Comparison of ENCODE assay signal across 9 cellular contexts in the genomic region with DNA sequence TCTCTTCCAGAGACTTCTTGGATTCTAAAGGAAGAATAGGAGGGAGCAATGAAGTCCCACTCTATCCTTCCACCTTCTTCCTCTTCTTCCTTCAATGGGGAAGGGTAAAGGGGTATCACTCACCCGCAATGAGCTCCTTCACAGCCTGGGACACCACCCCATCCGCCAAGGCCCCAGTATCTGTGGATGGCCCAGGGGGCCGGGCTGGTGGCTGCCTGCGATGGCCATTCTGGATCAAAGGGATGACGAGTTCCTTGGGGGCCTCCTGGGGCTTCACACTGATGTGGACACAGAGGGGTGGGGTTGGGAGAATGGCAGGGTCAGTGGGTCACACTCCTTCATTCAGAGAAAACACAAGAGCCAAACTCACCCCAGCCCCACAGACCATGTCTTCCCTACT. TPM values are rescaled to one million over a fixed set of nuclear protein-coding genes. Genes with fewer than 3 reads are reported as not detected.
DNase-seq lines count a peak whose midpoint lies in the region; ATAC-seq, FAIRE-seq and TF ChIP-seq lines count a peak whose summit lies in the region.
"Had no signal": no experiment of that assay in that cellular context is flagged by ENCODE, and none has a peak within 500 bp of the region (broad histone marks: within the 10 kb centered on the region; RNA-seq: fewer than 3 reads in every experiment).

No MANE protein-coding gene starts in this region.

- peak overlapping the region in 1 of 10 donors; percentile 82 for H3K27ac ChIP-seq in heart right ventricle
- H3K27ac ChIP-seq in astrocyte (ENCODE audit: low read depth, low read length): no peak overlapping the region
- no peak overlapping the region for H3K27ac ChIP-seq in mesenchymal stem cell (ENCODE audit: low read length, poor library complexity, severe bottlenecking)
- no peak overlapping the region for H3K27ac ChIP-seq in urinary bladder (ENCODE audit: low read depth)
- no peak overlapping the region for H3K27ac ChIP-seq in thyroid gland

- H2BK15ac ChIP-seq in mesenchymal stem cell (ENCODE audit: low read depth, poor library complexity, severe bottlenecking): no peak overlapping the region

- H3K9me3 ChIP-seq in heart right ventricle: no peaks in the 10 kb centered on the region
- H3K9me3 ChIP-seq in astrocyte (ENCODE audit: insufficient read depth, low read depth, low read length): no peaks in the 10 kb centered on the region
- no peaks in the 10 kb centered on the region for H3K9me3 ChIP-seq in mesenchymal stem cell (ENCODE audit: control insufficient read depth, low read length)
- no peaks in the 10 kb centered on the region for H3K9me3 ChIP-seq in thyroid gland

- H4K20me1 ChIP-seq in astrocyte (ENCODE audit: insufficient read depth, low read length): no peaks in the 10 kb centered on the region

- FAIRE-seq in astrocyte (lab: Jason Lieb, UNC) (no peak), GM19239 (lab: Jason Lieb, UNC) (no peak)

- H3K4me3 Mint-ChIP-seq in astrocyte (ENCODE audit: unreplicated experiment): peak overlapping the region; percentile 97

- H3K27me3 ChIP-seq in heart right ventricle (peaks cover 0 to 4% (median 0%) of the 10 kb centered on the region in 7 donors), astrocyte (ENCODE audit: insufficient read depth, low read length) (no peaks in the 10 kb centered on the region), mesenchymal stem cell (ENCODE audit: control insufficient read depth in 1 of 2, insufficient read depth in 1 of 2, low read length in 2 of 2) (peaks cover 0 to 13% of the 10 kb centered on the region in 2 experiments), thyroid gland (no peaks in the 10 kb centered on the region)
- H3K27me3 ChIP-seq: cardiac muscle cell had no signal

- WGBS in heart right ventricle, 2 donors: 77 to 89% methylated on average over 3 to 5 of the region's 5 CpGs
- 100% methylated on average over 3 of the region's 5 CpGs for whole genome bisulfite sequencing in mesenchymal stem cell
- WGBS in urinary bladder: 66% methylated on average over 5 of the region's 5 CpGs
- 76 to 100% methylated on average over 3 to 5 of the region's 5 CpGs for WGBS in thyroid gland, 2 donors

- H2AFZ ChIP-seq in astrocyte (ENCODE audit: low read depth, low read length) (no peak overlapping the region), mesenchymal stem cell (ENCODE audit: low read depth, low read length) (no peak overlapping the region)

- no peak overlapping the region for H2BK120ac ChIP-seq in mesenchymal stem cell (ENCODE audit: low read depth, low read length)

- H3K27me3 Mint-ChIP-seq in astrocyte (ENCODE audit: low read depth, unreplicated experiment): no peaks in the 10 kb centered on the region

- intact Hi-C loops in heart right ventricle (cut with DNase I) (loop anchor here in 2 of 10 donors (5.0 kb wide), 2 partner anchors 35 to 45 kb away; no protein-coding TSS in a partner anchor), left cardiac atrium (cut with DNase I) (no loop called here), thyroid gland (cut with DNase I) (no loop called here)

- H3K4me3 ChIP-seq in heart right ventricle (peak overlapping the region in 9 of 10 donors; percentile 59 to 93 (median 78)), astrocyte (ENCODE audit: insufficient read depth, low read depth, low read length) (peak overlapping the region; percentile 86), mesenchymal stem cell (ENCODE audit: insufficient read depth in 1 of 2, low read depth in 1 of 2, low read length in 2 of 2) (peak overlapping the region in 1 of 2 experiments; percentile 87), urinary bladder (ENCODE audit: low read depth, low read length) (peak overlapping the region; percentile 88), thyroid gland (replicated peaks in 1 of 3) (peak overlapping the region in 1 of 3 donors; percentile 54)

- DNase-seq in heart right ventricle (no peak), left cardiac atrium (no peak), astrocyte (ENCODE audit: low read depth) (no peak), mesenchymal stem cell (no peak), thyroid gland (no peak), NCI-H524 (lab: John Stamatoyannopoulos, UW) (no peak), GM19239 (ENCODE audit: insufficient read length, low spot score) (no peak)

- no peak overlapping the region for H2AK5ac ChIP-seq in mesenchymal stem cell (ENCODE audit: low read length, severe bottlenecking)

- H3K27ac Mint-ChIP-seq in astrocyte (ENCODE audit: unreplicated experiment): no peak overlapping the region

- H3K23ac ChIP-seq in mesenchymal stem cell (ENCODE audit: low read length in 2 of 2): no peak overlapping the region

- H3K18ac ChIP-seq in mesenchymal stem cell (ENCODE audit: low read depth in 1 of 2, low read length in 2 of 2): no peak overlapping the region

- no peak overlapping the region for H2BK12ac ChIP-seq in mesenchymal stem cell (ENCODE audit: low read length in 2 of 2)

- H3K14ac ChIP-seq in mesenchymal stem cell (ENCODE audit: low read length in 2 of 2): no peak overlapping the region

- peaks cover 23% of the 10 kb centered on the region for H3K79me2 ChIP-seq in astrocyte (ENCODE audit: insufficient read depth, low read length)

- H3K9ac ChIP-seq in astrocyte (ENCODE audit: low read length): peak overlapping the region; percentile 96
- peak overlapping the region; percentile 95 for H3K9ac ChIP-seq in mesenchymal stem cell (ENCODE audit: low read length)

- no peaks in the 10 kb centered on the region for H3K9me3 Mint-ChIP-seq in astrocyte (ENCODE audit: unreplicated experiment)

- H4K91ac ChIP-seq in mesenchymal stem cell (ENCODE audit: low read length): no peak overlapping the region

- TF ChIP-seq POLR2A in thyroid gland (IDR thresholded peaks at IDR 0.05): no peak

- H3K79me1 ChIP-seq in mesenchymal stem cell (replicated peaks; ENCODE audit: low read length, poor library complexity, severe bottlenecking): peaks cover 10% of the 10 kb centered on the region

- peaks cover 4% of the 10 kb centered on the region for H3K4me1 Mint-ChIP-seq in astrocyte (ENCODE audit: low read depth, unreplicated experiment)

- no peak overlapping the region for H4K8ac ChIP-seq in mesenchymal stem cell (ENCODE audit: low read length)

- no peak for TF ChIP-seq CTCF in heart right ventricle (IDR thresholded peaks at IDR 0.05)
- TF ChIP-seq CTCF in astrocyte (IDR thresholded peaks at IDR 0.05; ENCODE audit: insufficient read depth, low read depth, low read length): no peak
- TF ChIP-seq CTCF in thyroid gland (IDR thresholded peaks at IDR 0.05): no peak

- H3K4me2 ChIP-seq in astrocyte (ENCODE audit: low read length) (peak overlapping the region; percentile 98), mesenchymal stem cell (ENCODE audit: low read length, poor library complexity, severe bottlenecking) (peak overlapping the region; percentile 81)

- no peak overlapping the region for H3K4ac ChIP-seq in mesenchymal stem cell (ENCODE audit: low read depth in 1 of 2, low read length in 2 of 2)

- H3K36me3 ChIP-seq in heart right ventricle: peaks cover 0 to 40% (median 7%) of the 10 kb centered on the region in 9 donors
- peaks cover 2% of the 10 kb centered on the region for H3K36me3 ChIP-seq in astrocyte (ENCODE audit: insufficient read depth, low read length)
- H3K36me3 ChIP-seq in mesenchymal stem cell (ENCODE audit: control insufficient read depth in 1 of 2, insufficient read depth in 2 of 2, low read depth in 1 of 2, low read length in 2 of 2): peaks cover 12 to 21% of the 10 kb centered on the region in 2 experiments
- H3K36me3 ChIP-seq in urinary bladder (ENCODE audit: insufficient read depth): peaks cover 2% of the 10 kb centered on the region
- H3K36me3 ChIP-seq in thyroid gland: peaks cover 0 to 7% of the 10 kb centered on the region in 2 donors
- H3K36me3 ChIP-seq: cardiac muscle cell had no signal

- H2BK5ac ChIP-seq in mesenchymal stem cell (ENCODE audit: low read depth, low read length, poor library complexity, severe bottlenecking): no peak overlapping the region

- peaks cover 0 to 14% (median 2%) of the 10 kb centered on the region in 9 donors for H3K4me1 ChIP-seq in heart right ventricle
- H3K4me1 ChIP-seq in astrocyte (ENCODE audit: insufficient read depth, low read length): no peaks in the 10 kb centered on the region
- H3K4me1 ChIP-seq in mesenchymal stem cell (ENCODE audit: control insufficient read depth, insufficient read depth, low read depth, low read length): peaks cover 5% of the 10 kb centered on the region
- no peaks in the 10 kb centered on the region for H3K4me1 ChIP-seq in urinary bladder (ENCODE audit: insufficient read depth)
- H3K4me1 ChIP-seq in thyroid gland: peaks cover 4 to 6% of the 10 kb centered on the region in 2 donors

- ATAC-seq in heart right ventricle (no peak), left cardiac atrium (no peak)

- H3K36me3 Mint-ChIP-seq in astrocyte (ENCODE audit: low read depth, unreplicated experiment): no peaks in the 10 kb centered on the region

RNA-seq across cellular contexts. Expression of a gene that starts 1.0 kb away (rescaled TPM):
- 10 to 100 TPM; 16.5 to 23.2 (median 20.0) TPM for total RNA-seq in heart right ventricle
- polyA plus RNA-seq in heart right ventricle: 10 to 100 TPM in 1 of 2 donors, 1 to 10 TPM in 1; 6.4 to 28.8 TPM
- total RNA-seq in left cardiac atrium: 10 to 100 TPM; 17.1 to 19.4 TPM
- total RNA-seq in astrocyte: 15.6 and 16.9 TPM in 2 replicates
- 13.7 TPM for polyA plus RNA-seq in mesenchymal stem cell (2013, experiment 1 of 2)
- 13.6 TPM for polyA plus RNA-seq in mesenchymal stem cell (2013, experiment 2 of 2)
- 15.1 TPM for total RNA-seq in urinary bladder
- 27.2 TPM for polyA plus RNA-seq in urinary bladder
- 10 to 100 TPM; 24.3 to 32.5 (median 28.0) TPM for total RNA-seq in thyroid gland

RNA-seq across cellular contexts. Expression of a gene that starts 40.1 kb away (rescaled TPM):
- total RNA-seq in heart right ventricle (1 to 10 TPM; 2.7 to 9.8 (median 4.0) TPM), left cardiac atrium (1 to 10 TPM; 7.7 to 7.9 TPM), astrocyte (0.96 and 1.2 TPM in 2 replicates), urinary bladder (1.9 TPM), thyroid gland (10 to 100 TPM; 16.5 to 40.9 (median 27.5) TPM)
- polyA plus RNA-seq in heart right ventricle (10 to 100 TPM in 1 of 2 donors, 1 to 10 TPM in 1; 5.4 to 13.5 TPM), urinary bladder (4.0 TPM)
- polyA plus RNA-seq in mesenchymal stem cell (2013, experiment 1 of 2): 0.83 TPM
- 0.66 TPM for polyA plus RNA-seq in mesenchymal stem cell (2013, experiment 2 of 2)

RNA-seq across cellular contexts. Expression of a gene that starts 42.8 kb away (rescaled TPM):
- total RNA-seq in heart right ventricle (10 to 100 TPM; 45.7 to 84.7 (median 60.6) TPM), left cardiac atrium (10 to 100 TPM; 52.3 to 61.1 TPM), astrocyte (54.9 TPM in 2 replicates), urinary bladder (36.3 TPM), thyroid gland (100 to 1,000 TPM in 3 of 4 donors, 10 to 100 TPM in 1; 99.8 to 184 (median 106) TPM)
- polyA plus RNA-seq in heart right ventricle (100 to 1,000 TPM in 1 of 2 donors, 10 to 100 TPM in 1; 87.7 to 107 TPM), urinary bladder (77.5 TPM)
- polyA plus RNA-seq in mesenchymal stem cell (2013, experiment 1 of 2): 55.5 TPM
- polyA plus RNA-seq in mesenchymal stem cell (2013, experiment 2 of 2): 52.6 TPM

RNA-seq across cellular contexts. Expression of a gene that starts 48.7 kb away (rescaled TPM):
- total RNA-seq in heart right ventricle: 10 to 100 TPM in 1 of 10 donors, 1 to 10 TPM in 9; 5.4 to 16.9 (median 8.1) TPM
- 10 to 100 TPM; 24.4 to 26.5 TPM for polyA plus RNA-seq in heart right ventricle
- 10 to 100 TPM; 15.6 to 20.1 TPM for total RNA-seq in left cardiac atrium
- total RNA-seq in astrocyte: 44.4 and 52.8 TPM in 2 replicates
- 124 TPM for polyA plus RNA-seq in mesenchymal stem cell (2013, experiment 1 of 2)
- polyA plus RNA-seq in mesenchymal stem cell (2013, experiment 2 of 2): 128 TPM
- 4.3 TPM for total RNA-seq in urinary bladder
- 44.0 TPM for polyA plus RNA-seq in urinary bladder
- 10 to 100 TPM; 19.2 to 32.9 (median 22.1) TPM for total RNA-seq in thyroid gland

RNA-seq across cellular contexts. Expression of a gene that starts 49.2 kb away (rescaled TPM):
- total RNA-seq in heart right ventricle (100 to 1,000 TPM in 1 of 10 donors, 10 to 100 TPM in 9; 20.3 to 157 (median 41.2) TPM), left cardiac atrium (100 to 1,000 TPM in 1 of 2 donors, 10 to 100 TPM in 1; 97.5 to 114 TPM), astrocyte (109 TPM in 2 replicates), urinary bladder (18.2 TPM), thyroid gland (10 to 100 TPM in 3 of 4 donors, 1 to 10 TPM in 1; 6.2 to 25.7 (median 14.6) TPM)
- polyA plus RNA-seq in heart right ventricle (100 to 1,000 TPM in 1 of 2 donors, 10 to 100 TPM in 1; 64.6 to 352 TPM), urinary bladder (299 TPM)
- polyA plus RNA-seq in mesenchymal stem cell (2013, experiment 1 of 2): 302 TPM
- polyA plus RNA-seq in mesenchymal stem cell (2013, experiment 2 of 2): 293 TPM
